10 cellular contexts compared by ENCODE assay signal in the genomic region with DNA sequence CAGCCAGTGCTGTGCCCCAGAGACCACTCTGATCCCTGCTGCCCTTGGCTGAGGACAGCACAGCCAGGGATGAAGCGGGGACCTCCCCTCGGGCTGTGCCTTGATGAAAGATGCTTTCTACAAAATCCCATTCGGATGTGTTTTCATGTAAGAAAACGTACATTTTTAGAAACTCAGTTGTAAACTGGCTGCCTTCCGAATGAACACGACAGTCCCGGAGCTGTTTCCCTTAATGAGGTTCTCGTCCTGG.
DNase-seq lines count a peak whose midpoint lies in the region; ATAC-seq, FAIRE-seq and TF ChIP-seq lines count a peak whose summit lies in the region.
"Had no signal": no experiment of that assay in that cellular context is flagged by ENCODE, and none has a peak within 500 bp of the region (broad histone marks: within the 10 kb centered on the region; RNA-seq: fewer than 3 reads in every experiment).

No MANE protein-coding gene starts in this region.

- H3K36me3 Mint-ChIP-seq in WTC11, result no peaks in the 10 kb centered on the region; the same call in 1 of the 2 replicates
- H3K36me3 Mint-ChIP-seq in stimulated activated naive B cell treated with anti-CD40 and anti-IgM and Interleukin-4, amounts not matched to agents 10 μg/mL and 1 μg/mL and 100 μg/mL, for 72 hours, result peaks cover 7 to 31% of the 10 kb centered on the region in 2 donors
- H3K36me3 Mint-ChIP-seq: immature natural killer cell had no signal

- CTCF ChIA-PET in WTC11 (lab: Charles Lee), result interaction anchor here (0.6 to 2.1 kb wide), 4 partner anchors 9 to 108 kb away, joined by 3 to 5 read pairs (median 3); no protein-coding TSS in a partner anchor

- peak overlapping the region; percentile 78 for H3K27ac Mint-ChIP-seq in WTC11
- H3K27ac Mint-ChIP-seq in stimulated activated naive B cell treated with anti-CD40 and anti-IgM and Interleukin-4, amounts not matched to agents 10 μg/mL and 1 μg/mL and 100 μg/mL, for 72 hours, result peak overlapping the region; percentile 98
- H3K27ac Mint-ChIP-seq: immature natural killer cell had no signal

- peaks cover 26 to 43% of the 10 kb centered on the region in 2 donors for H3K4me1 ChIP-seq in kidney (ENCODE audit: control insufficient read depth in 1 of 2, insufficient read depth in 1 of 2, low read depth in 1 of 2, low read length in 2 of 2)

- DNase-seq in WTC11 (ENCODE audit: low spot score) (no peak), kidney (no peak), AG08396 (ENCODE audit: low spot score) (no peak), COR-L47 (lab: John Stamatoyannopoulos, UW) (no peak)
- no peak for DNase-seq in stimulated activated naive B cell treated with anti-CD40 and anti-IgM and Interleukin-4, amounts not matched to agents 10 μg/mL and 1 μg/mL and 100 μg/mL, for 72 hours
- DNase-seq: immature natural killer cell, T-helper 9 cell had no signal

- peak overlapping the region; percentile 94 to 96 for H3K27ac ChIP-seq in kidney (ENCODE audit: low read depth in 2 of 2, low read length in 2 of 2)

- intact Hi-C loops in kidney (cut with DNase I), result no loop called here

- FAIRE-seq in kidney (lab: Jason Lieb, UNC), result no peak

- H3K36me3 ChIP-seq in kidney (ENCODE audit: control insufficient read depth in 1 of 2, insufficient read depth in 2 of 2, low read length in 2 of 2), result no peaks in the 10 kb centered on the region

- ATAC-seq in WTC11 (no peak), HG02884 (IDR thresholded peaks at IDR 0.05; ENCODE audit: unreplicated experiment) (no peak), HG03108 (IDR thresholded peaks at IDR 0.05; ENCODE audit: unreplicated experiment) (no peak)
- ATAC-seq in stimulated activated naive B cell treated with anti-CD40 and anti-IgM and Interleukin-4, amounts not matched to agents 10 μg/mL and 1 μg/mL and 100 μg/mL, for 72 hours (replicated peaks), result no peak

- H3K9me3 ChIP-seq in kidney (ENCODE audit: control insufficient read depth in 1 of 2, low read length in 2 of 2), result no peaks in the 10 kb centered on the region

- H3K4me1 Mint-ChIP-seq in WTC11, result peaks cover 46% of the 10 kb centered on the region
- peaks cover 63 to 94% of the 10 kb centered on the region in 2 donors for H3K4me1 Mint-ChIP-seq in stimulated activated naive B cell treated with anti-CD40 and anti-IgM and Interleukin-4, amounts not matched to agents 10 μg/mL and 1 μg/mL and 100 μg/mL, for 72 hours

- no peaks in the 10 kb centered on the region for H3K9me3 Mint-ChIP-seq in WTC11
- H3K9me3 Mint-ChIP-seq in stimulated activated naive B cell treated with anti-CD40 and anti-IgM and Interleukin-4, amounts not matched to agents 10 μg/mL and 1 μg/mL and 100 μg/mL, for 72 hours, result no peaks in the 10 kb centered on the region
- H3K9me3 Mint-ChIP-seq: immature natural killer cell had no signal

- peak overlapping the region; percentile 28 to 79 for H3K9ac ChIP-seq in kidney (ENCODE audit: low read length in 2 of 2)

- POLR2A ChIA-PET in WTC11 (lab: Charles Lee), result no interaction called here

- H3K4me3 Mint-ChIP-seq in WTC11, result no peak overlapping the region
- peak overlapping the region; percentile 90 to 91 for H3K4me3 Mint-ChIP-seq in stimulated activated naive B cell treated with anti-CD40 and anti-IgM and Interleukin-4, amounts not matched to agents 10 μg/mL and 1 μg/mL and 100 μg/mL, for 72 hours
- H3K4me3 Mint-ChIP-seq: immature natural killer cell had no signal

- TF ChIP-seq CTCF in GM12875 (IDR thresholded peaks at IDR 0.05; ENCODE audit: borderline replicate concordance, insufficient read depth, low read depth, low read length) (no peak), WTC11 (IDR thresholded peaks at IDR 0.05) (no peak), kidney (IDR thresholded peaks at IDR 0.05; ENCODE audit: borderline replicate concordance, extremely low read depth, insufficient read depth) (no peak)

- H3K4me3 ChIP-seq in GM12875 (ENCODE audit: low read depth, low read length) (peak overlapping the region; percentile 77), kidney (ENCODE audit: low read length in 2 of 2) (peak overlapping the region; percentile 2 to 15)

- no peaks in the 10 kb centered on the region for H3K27me3 Mint-ChIP-seq in WTC11 (ENCODE audit: low read depth)
- H3K27me3 Mint-ChIP-seq in stimulated activated naive B cell treated with anti-CD40 and anti-IgM and Interleukin-4, amounts not matched to agents 10 μg/mL and 1 μg/mL and 100 μg/mL, for 72 hours, result no peaks in the 10 kb centered on the region

TF ChIP-seq in WTC11, 78 proteins besides CTCF, POLR2A, EP300 and RAD21:
- no peak for TF ChIP-seq IRF2 (CRISPR knock-in tag; IDR thresholded peaks at IDR 0.05; ENCODE audit: borderline replicate concordance, low read depth)
- no peak for TF ChIP-seq NFYB (CRISPR knock-in tag; conservative IDR thresholded peaks at IDR 0.05; ENCODE audit: low read depth)
- TF ChIP-seq ZNF219 (CRISPR knock-in tag; IDR thresholded peaks at IDR 0.05; ENCODE audit: borderline replicate concordance), result no peak
- TF ChIP-seq CREB1 (CRISPR knock-in tag; IDR thresholded peaks at IDR 0.05), result no peak
- TF ChIP-seq NR1H2 (CRISPR knock-in tag; IDR thresholded peaks at IDR 0.05), result no peak
- no peak for TF ChIP-seq JUN (CRISPR knock-in tag; IDR thresholded peaks at IDR 0.05)
- no peak for TF ChIP-seq KAT7 (CRISPR knock-in tag; IDR thresholded peaks at IDR 0.05; ENCODE audit: borderline replicate concordance)
- TF ChIP-seq, protein P1, sequence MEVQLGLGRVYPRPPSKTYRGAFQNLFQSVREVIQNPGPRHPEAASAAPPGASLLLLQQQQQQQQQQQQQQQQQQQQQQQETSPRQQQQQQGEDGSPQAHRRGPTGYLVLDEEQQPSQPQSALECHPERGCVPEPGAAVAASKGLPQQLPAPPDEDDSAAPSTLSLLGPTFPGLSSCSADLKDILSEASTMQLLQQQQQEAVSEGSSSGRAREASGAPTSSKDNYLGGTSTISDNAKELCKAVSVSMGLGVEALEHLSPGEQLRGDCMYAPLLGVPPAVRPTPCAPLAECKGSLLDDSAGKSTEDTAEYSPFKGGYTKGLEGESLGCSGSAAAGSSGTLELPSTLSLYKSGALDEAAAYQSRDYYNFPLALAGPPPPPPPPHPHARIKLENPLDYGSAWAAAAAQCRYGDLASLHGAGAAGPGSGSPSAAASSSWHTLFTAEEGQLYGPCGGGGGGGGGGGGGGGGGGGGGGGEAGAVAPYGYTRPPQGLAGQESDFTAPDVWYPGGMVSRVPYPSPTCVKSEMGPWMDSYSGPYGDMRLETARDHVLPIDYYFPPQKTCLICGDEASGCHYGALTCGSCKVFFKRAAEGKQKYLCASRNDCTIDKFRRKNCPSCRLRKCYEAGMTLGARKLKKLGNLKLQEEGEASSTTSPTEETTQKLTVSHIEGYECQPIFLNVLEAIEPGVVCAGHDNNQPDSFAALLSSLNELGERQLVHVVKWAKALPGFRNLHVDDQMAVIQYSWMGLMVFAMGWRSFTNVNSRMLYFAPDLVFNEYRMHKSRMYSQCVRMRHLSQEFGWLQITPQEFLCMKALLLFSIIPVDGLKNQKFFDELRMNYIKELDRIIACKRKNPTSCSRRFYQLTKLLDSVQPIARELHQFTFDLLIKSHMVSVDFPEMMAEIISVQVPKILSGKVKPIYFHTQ (CRISPR knock-in tag; IDR thresholded peaks at IDR 0.05), result no peak
- no peak for TF ChIP-seq TCF7 (CRISPR knock-in tag; IDR thresholded peaks at IDR 0.05; ENCODE audit: low read depth)
- TF ChIP-seq ZNF263 (CRISPR knock-in tag; IDR thresholded peaks at IDR 0.05; ENCODE audit: low read depth), result no peak
